20 cellular contexts compared by ENCODE assay signal in the genomic region with DNA sequence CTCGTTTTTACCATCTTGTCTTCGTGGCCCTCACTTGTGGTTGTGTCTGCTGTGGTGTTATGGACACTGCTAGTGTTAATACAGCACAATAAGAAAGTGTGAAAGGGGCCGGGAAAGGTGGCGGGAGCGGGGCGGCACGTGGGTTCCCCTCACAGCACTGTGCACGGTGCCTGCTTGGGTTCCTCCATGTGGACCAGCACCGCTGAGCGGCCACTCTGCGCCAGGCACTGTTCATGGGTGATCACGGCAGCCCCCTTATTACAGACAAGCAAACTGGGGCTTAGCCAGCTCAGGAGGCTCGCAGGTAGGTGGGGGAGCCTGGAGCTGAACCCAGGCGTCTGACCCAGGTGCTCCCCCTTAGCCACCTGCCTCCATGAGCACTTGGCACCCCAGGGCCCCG.
"Had no signal": no experiment of that assay in that cellular context is flagged by ENCODE, and none has a peak within 500 bp of the region (broad histone marks: within the 10 kb centered on the region; RNA-seq: fewer than 3 reads in every experiment).

No MANE protein-coding gene starts in this region.

- H3K27ac ChIP-seq: SJCRH30 had no signal

- H3K27me3 ChIP-seq: MG63, SJCRH30 had no signal

- H3K9me3 ChIP-seq: SJCRH30 had no signal

- DNase-seq: Karpas-422, KG1, MG63, NCI-H1092, NCI-H1105 treated with DMSO at 0.1 percent for 48 hours, NCI-H1417 treated with DMSO at 0.1 percent for 48 hours, NCI-H146, NCI-H1694 treated with DMSO at 0.1 percent for 48 hours, NCI-H1930, NCI-H2081, NCI-H2107, NCI-H2227 treated with DMSO at 0.1 percent for 48 hours, NCI-H524, NCI-H526 treated with DMSO at 0.1 percent for 48 hours, NCI-H748 treated with DMSO at 0.1 percent for 48 hours, PC-3, SHP77 treated with DMSO at 0.1 percent for 48 hours, SJCRH30 had no signal

- H3K4me3 ChIP-seq: MG63, SJCRH30 had no signal

- ATAC-seq: Panc1, PC-3, SK-N-SH treated with all-trans-retinoic acid at 6 μM for 48 hours had no signal

- H3K4me1 ChIP-seq: SJCRH30 had no signal
